ENCODE assay signal across 9 cellular contexts in genomic region chr6:85482206-85483040, GRCh38. TPM values are rescaled to one million over a fixed set of nuclear protein-coding genes. Genes with fewer than 3 reads are reported as not detected.
DNase-seq lines count a peak whose midpoint lies in the region; ATAC-seq and TF ChIP-seq lines count a peak whose summit lies in the region.
"Had no signal": no experiment of that assay in that cellular context is flagged by ENCODE, and none has a peak within 500 bp of the region (broad histone marks: within the 10 kb centered on the region; RNA-seq: fewer than 3 reads in every experiment).

No MANE protein-coding gene starts in this region.

- H3K27ac ChIP-seq in heart right ventricle (peak overlapping the region in 7 of 10 donors; percentile 1 to 57 (median 44)), uterus (peak overlapping the region; percentile 56 to 63), upper lobe of right lung (no peak overlapping the region)
- H3K27ac ChIP-seq in CD8-positive, alpha-beta T cell (ENCODE audit: low read depth, low read length) = no peak overlapping the region

- H3K9me3 ChIP-seq in heart right ventricle = no peaks in the 10 kb centered on the region
- no peaks in the 10 kb centered on the region for H3K9me3 ChIP-seq in uterus
- H3K9me3 ChIP-seq in CD8-positive, alpha-beta T cell (ENCODE audit: low read length) = no peaks in the 10 kb centered on the region
- H3K9me3 ChIP-seq in upper lobe of right lung = no peaks in the 10 kb centered on the region

- H3K27me3 ChIP-seq in heart right ventricle (no peaks in the 10 kb centered on the region), uterus (no peaks in the 10 kb centered on the region), upper lobe of right lung (no peaks in the 10 kb centered on the region)
- H3K27me3 ChIP-seq in CD8-positive, alpha-beta T cell (ENCODE audit: insufficient read depth, low read length) = no peaks in the 10 kb centered on the region

- H3K27ac Mint-ChIP-seq in activated T-cell treated with anti-CD3 and anti-CD28 coated beads, Interleukin-2, amount 50 U/mL, for 24 hours = peak overlapping the region; percentile 62
- H3K27ac Mint-ChIP-seq in CD8-positive, alpha-beta T cell = no peak overlapping the region
- H3K27ac Mint-ChIP-seq: activated CD4-positive, alpha-beta memory T cell treated with anti-CD3 and anti-CD28 coated beads, Interleukin-2, amount 10 ng/mL, durations not matched to agents 7 days and 5 days had no signal

- intact Hi-C loops in heart right ventricle (cut with DNase I) = loop anchor here in 9 of 10 donors (1.0 to 5.0 kb wide), 4 partner anchors 126 to 130 kb away; no protein-coding TSS in a partner anchor
- intact Hi-C loops in uterus (cut with DNase I; ENCODE audit: low total_unique reads) = loop anchor here (5.0 kb wide), 1 partner anchor 125 kb away; no protein-coding TSS in a partner anchor
- intact Hi-C loops in CD8-positive, alpha-beta T cell (cut with DNase I, micrococcal nuclease) = loop anchor here (1.0 to 2.0 kb wide), 6 partner anchors 21 to 127 kb away; partner anchors contain the start of gene NT5E (in 1 of the 2)
- intact Hi-C loops in upper lobe of right lung (cut with DNase I) = loop anchor here (5.0 kb wide), 1 partner anchor 130 kb away; no protein-coding TSS in a partner anchor

- H3K4me3 ChIP-seq in heart right ventricle = peak overlapping the region in 1 of 10 donors; percentile 15
- H3K4me3 ChIP-seq in uterus = no peak overlapping the region
- no peak overlapping the region for H3K4me3 ChIP-seq in CD8-positive, alpha-beta T cell (ENCODE audit: low read depth, low read length)
- no peak overlapping the region for H3K4me3 ChIP-seq in upper lobe of right lung

- WGBS in heart right ventricle, 2 donors = 60% methylated on average over 9 of the region's 9 CpGs

- no peak for TF ChIP-seq CTCF in heart right ventricle (IDR thresholded peaks at IDR 0.05)
- TF ChIP-seq CTCF in uterus (IDR thresholded peaks at IDR 0.05) = no peak
- TF ChIP-seq CTCF in CD8-positive, alpha-beta T cell (IDR thresholded peaks at IDR 0.05) = no peak
- TF ChIP-seq CTCF in upper lobe of right lung (IDR thresholded peaks at IDR 0.05) = no peak

- POLR2A ChIA-PET in CD8-positive, alpha-beta T cell (lab: Charles Lee) = interaction anchor here (0.7 to 2.7 kb wide), 6 partner anchors 16 to 82 kb away, joined by 3 to 18 read pairs (median 4); partner anchors contain the start of gene NT5E

- peak in 7 of 8 donors; percentile 52 to 77 (median 65) for ATAC-seq in heart right ventricle
- ATAC-seq in CD8-positive, alpha-beta T cell = no peak
- ATAC-seq in upper lobe of right lung = no peak

- H3K36me3 Mint-ChIP-seq in activated T-cell treated with anti-CD3 and anti-CD28 coated beads, Interleukin-2, amount 50 U/mL, for 24 hours (ENCODE audit: low read depth) = peaks cover 2% of the 10 kb centered on the region
- peaks cover 22% of the 10 kb centered on the region for H3K36me3 Mint-ChIP-seq in CD8-positive, alpha-beta T cell

- no peak for DNase-seq in activated T-cell treated with anti-CD3 and anti-CD28 coated beads, Interleukin-2, amount 50 U/mL, for 24 hours
- DNase-seq in activated T-cell treated with anti-CD3 and anti-CD28 coated beads, Interleukin-2, amount 50 U/mL, for 48 hours = no peak
- DNase-seq in RPMI7951 (ENCODE audit: low read depth) = peak; percentile 94
- peak in 1 of 2 donors; percentile 18 for DNase-seq in heart right ventricle
- peak in 1 of 2 donors; percentile 37 for DNase-seq in uterus
- DNase-seq in CD8-positive, alpha-beta T cell = no peak
- DNase-seq in upper lobe of right lung = no peak
- DNase-seq in nucleus accumbens (lab: John Stamatoyannopoulos, UW) = no peak

- no peak overlapping the region for H3K4me3 Mint-ChIP-seq in activated T-cell treated with anti-CD3 and anti-CD28 coated beads, Interleukin-2, amount 50 U/mL, for 24 hours
- H3K4me3 Mint-ChIP-seq in CD8-positive, alpha-beta T cell = no peak overlapping the region
- H3K4me3 Mint-ChIP-seq: activated CD4-positive, alpha-beta memory T cell treated with anti-CD3 and anti-CD28 coated beads, Interleukin-2, amount 10 ng/mL, durations not matched to agents 7 days and 5 days had no signal

- H3K27me3 Mint-ChIP-seq in activated T-cell treated with anti-CD3 and anti-CD28 coated beads, Interleukin-2, amount 50 U/mL, for 24 hours = no peaks in the 10 kb centered on the region
- no peaks in the 10 kb centered on the region for H3K27me3 Mint-ChIP-seq in CD8-positive, alpha-beta T cell (ENCODE audit: low read depth)
- H3K27me3 Mint-ChIP-seq: activated CD4-positive, alpha-beta memory T cell treated with anti-CD3 and anti-CD28 coated beads, Interleukin-2, amount 10 ng/mL, durations not matched to agents 7 days and 5 days had no signal

- H3K9me3 Mint-ChIP-seq in activated T-cell treated with anti-CD3 and anti-CD28 coated beads, Interleukin-2, amount 50 U/mL, for 24 hours = no peaks in the 10 kb centered on the region
- no peaks in the 10 kb centered on the region for H3K9me3 Mint-ChIP-seq in CD8-positive, alpha-beta T cell
- H3K9me3 Mint-ChIP-seq: activated CD4-positive, alpha-beta memory T cell treated with anti-CD3 and anti-CD28 coated beads, Interleukin-2, amount 10 ng/mL, durations not matched to agents 7 days and 5 days had no signal

- H3K36me3 ChIP-seq in heart right ventricle = peaks cover 0 to 6% (median 0%) of the 10 kb centered on the region in 9 donors
- H3K36me3 ChIP-seq in uterus = no peaks in the 10 kb centered on the region
- no peaks in the 10 kb centered on the region for H3K36me3 ChIP-seq in CD8-positive, alpha-beta T cell (ENCODE audit: insufficient read depth, low read length)
- no peaks in the 10 kb centered on the region for H3K36me3 ChIP-seq in upper lobe of right lung

- peaks cover 17% of the 10 kb centered on the region for H3K4me1 Mint-ChIP-seq in activated T-cell treated with anti-CD3 and anti-CD28 coated beads, Interleukin-2, amount 50 U/mL, for 24 hours (ENCODE audit: low read depth)
- peaks cover 15% of the 10 kb centered on the region for H3K4me1 Mint-ChIP-seq in CD8-positive, alpha-beta T cell (ENCODE audit: low read depth)

- CTCF ChIA-PET in CD8-positive, alpha-beta T cell (lab: Charles Lee) = interaction anchor here (0.6 to 10.4 kb wide), 43 partner anchors 8 to 196 kb away, joined by 3 to 187 read pairs (median 7); partner anchors contain the start of genes NT5E and SNX14

- H3K4me1 ChIP-seq in heart right ventricle = peaks cover 0 to 14% (median 11%) of the 10 kb centered on the region in 9 donors
- H3K4me1 ChIP-seq in uterus = peaks cover 0 to 7% of the 10 kb centered on the region in 2 donors
- H3K4me1 ChIP-seq in CD8-positive, alpha-beta T cell (ENCODE audit: insufficient read depth, low read length) = peaks cover 7% of the 10 kb centered on the region
- H3K4me1 ChIP-seq in upper lobe of right lung = peaks cover 5% of the 10 kb centered on the region

- no peak for TF ChIP-seq POLR2A in uterus (IDR thresholded peaks at IDR 0.05)

RNA-seq across cellular contexts. Expression of gene NT5E, which starts 32.5 kb away (rescaled TPM):
- 395 and 427 TPM in 2 replicates for total RNA-seq in RPMI7951 (2014; rRNA removed; shearing (Covaris generic))
- total RNA-seq in heart right ventricle = 1 to 10 TPM; 2.1 to 8.4 (median 4.3) TPM
- 1 to 10 TPM in 1 of 2 donors, under 1 TPM in 1; 0.88 to 1.7 TPM for polyA plus RNA-seq in heart right ventricle
- total RNA-seq in uterus = 100 to 1,000 TPM in 1 of 4 donors, 10 to 100 TPM in 3; 23.5 to 136 (median 65.4) TPM
- 10 to 100 TPM; 12.7 to 13.0 TPM for total RNA-seq in CD8-positive, alpha-beta T cell
- total RNA-seq in upper lobe of right lung = 15.3 TPM

Comparison
In these comparisons a context has a peak if more than half of its experiments do, and no peak if none do; other contexts are left out.
1. ATAC-seq: peak in heart right ventricle (7 of 8); none in CD8-positive, alpha-beta T cell (single experiment) and upper lobe of right lung (single experiment).
2. H3K27ac ChIP-seq: peak in heart right ventricle (7 of 10) and uterus (2 of 2); none in CD8-positive, alpha-beta T cell (single experiment) and upper lobe of right lung (single experiment).